In genomic region chr3:195147649-195148121, GRCh38 we compare ENCODE assay signal across 8 cellular contexts.
A peak's percentile ranks its signal among the peaks of the same experiment; 100 is the strongest.
DNase-seq lines count a peak whose midpoint lies in the region; ATAC-seq and TF ChIP-seq lines count a peak whose summit lies in the region.

No MANE protein-coding gene starts in this region.

- no peak for TF ChIP-seq CTCF in natural killer cell (IDR thresholded peaks at IDR 0.05)

- ATAC-seq in HG03280 (IDR thresholded peaks at IDR 0.05; ENCODE audit: unreplicated experiment): peak; percentile 92
- ATAC-seq in activated naive CD8-positive, alpha-beta T cell treated with anti-CD3 and anti-CD28 coated beads, Interleukin-2, amount 50 U/mL, for 24 hours: peak; percentile 64
- peak; percentile 73 to 85 (median 84) for ATAC-seq in natural killer cell

- peak overlapping the region; percentile 77 for H3K4me3 Mint-ChIP-seq in activated naive CD8-positive, alpha-beta T cell treated with anti-CD3 and anti-CD28 coated beads, Interleukin-2, amount 50 U/mL, for 24 hours
- peak overlapping the region; percentile 90 for H3K4me3 Mint-ChIP-seq in natural killer cell

- H3K4me1 Mint-ChIP-seq in activated naive CD8-positive, alpha-beta T cell treated with anti-CD3 and anti-CD28 coated beads, Interleukin-2, amount 50 U/mL, for 24 hours: peaks cover 58% of the 10 kb centered on the region
- peaks cover 35 to 52% of the 10 kb centered on the region in 2 donors for H3K4me1 Mint-ChIP-seq in natural killer cell

- H3K9me3 Mint-ChIP-seq in activated naive CD8-positive, alpha-beta T cell treated with anti-CD3 and anti-CD28 coated beads, Interleukin-2, amount 50 U/mL, for 24 hours: no peaks in the 10 kb centered on the region
- H3K9me3 Mint-ChIP-seq in natural killer cell: no peaks in the 10 kb centered on the region

- intact Hi-C loops in natural killer cell (cut with micrococcal nuclease): no loop called here

- DNase-seq in CD1c-positive myeloid dendritic cell (ENCODE audit: extremely low spot score) (peak; percentile 46), GM19240 (ENCODE audit: insufficient read length, low spot score) (peak; percentile 66), natural killer cell (peak; percentile 35), NCI-H774 (lab: John Stamatoyannopoulos, UW) (no peak), cerebellar cortex (ENCODE audit: low spot score) (no peak), HuH-7 (ENCODE audit: low spot score) (no peak)
- peak; percentile 27 for DNase-seq in activated naive CD8-positive, alpha-beta T cell treated with anti-CD3 and anti-CD28 coated beads, Interleukin-2, amount 50 U/mL, for 24 hours

- no peaks in the 10 kb centered on the region for H3K27me3 Mint-ChIP-seq in activated naive CD8-positive, alpha-beta T cell treated with anti-CD3 and anti-CD28 coated beads, Interleukin-2, amount 50 U/mL, for 24 hours
- no peaks in the 10 kb centered on the region for H3K27me3 Mint-ChIP-seq in natural killer cell (ENCODE audit: low read depth in 2 of 2)

- no peaks in the 10 kb centered on the region for H3K36me3 Mint-ChIP-seq in activated naive CD8-positive, alpha-beta T cell treated with anti-CD3 and anti-CD28 coated beads, Interleukin-2, amount 50 U/mL, for 24 hours (ENCODE audit: low read depth)
- H3K36me3 Mint-ChIP-seq in natural killer cell: no peaks in the 10 kb centered on the region

- H3K27ac Mint-ChIP-seq in activated naive CD8-positive, alpha-beta T cell treated with anti-CD3 and anti-CD28 coated beads, Interleukin-2, amount 50 U/mL, for 24 hours: peak overlapping the region; percentile 39
- peak overlapping the region; percentile 87 to 96 for H3K27ac Mint-ChIP-seq in natural killer cell

Comparison
In these comparisons a context has a peak if more than half of its experiments do, and no peak if none do; other contexts are left out.
1. DNase-seq: peak in CD1c-positive myeloid dendritic cell (single experiment), GM19240 (single experiment), activated naive CD8-positive, alpha-beta T cell treated with anti-CD3 and anti-CD28 coated beads, Interleukin-2, amount 50 U/mL, for 24 hours (single experiment) and natural killer cell (single experiment); none in NCI-H774 (single experiment), cerebellar cortex (single experiment) and HuH-7 (single experiment).
2. Peak in every context shown above with its lines, with median percentiles within 50 percentile points of each other: ATAC-seq.